In genomic region chr3:184691397-184692131, GRCh38 we compare ENCODE assay signal across 11 cellular contexts. TPM values are rescaled to one million over a fixed set of nuclear protein-coding genes. Genes with fewer than 3 reads are reported as not detected.
DNase-seq lines count a peak whose midpoint lies in the region; ATAC-seq, FAIRE-seq and TF ChIP-seq lines count a peak whose summit lies in the region.
"Had no signal": no experiment of that assay in that cellular context is flagged by ENCODE, and none has a peak within 500 bp of the region (broad histone marks: within the 10 kb centered on the region; RNA-seq: fewer than 3 reads in every experiment).

No MANE protein-coding gene starts in this region.

- no peaks in the 10 kb centered on the region for H3K36me3 Mint-ChIP-seq in astrocyte (ENCODE audit: low read depth, unreplicated experiment)

- ATAC-seq in GM18868 (IDR thresholded peaks at IDR 0.05; ENCODE audit: unreplicated experiment) (peak; percentile 58), HG03469 (IDR thresholded peaks at IDR 0.05; ENCODE audit: unreplicated experiment) (no peak)

- FAIRE-seq in astrocyte (lab: Jason Lieb, UNC) (no peak), GM12892 (lab: Jason Lieb, UNC) (no peak)
- FAIRE-seq: endometrium had no signal

- no peak overlapping the region for H3K27ac Mint-ChIP-seq in astrocyte (ENCODE audit: unreplicated experiment)

- no peaks in the 10 kb centered on the region for H4K20me1 ChIP-seq in astrocyte (ENCODE audit: insufficient read depth, low read length)

- no peak overlapping the region for H3K9ac ChIP-seq in astrocyte (ENCODE audit: low read length)
- no peak overlapping the region for H3K9ac ChIP-seq in skeletal muscle satellite cell (ENCODE audit: low read depth, low read length)

- no peaks in the 10 kb centered on the region for H3K9me3 Mint-ChIP-seq in astrocyte (ENCODE audit: unreplicated experiment)

- no peaks in the 10 kb centered on the region for H3K9me3 ChIP-seq in astrocyte (ENCODE audit: insufficient read depth, low read depth, low read length)
- H3K9me3 ChIP-seq in skeletal muscle satellite cell (replicated peaks; ENCODE audit: low read length) = no peaks in the 10 kb centered on the region

- H3K36me3 ChIP-seq in astrocyte (ENCODE audit: insufficient read depth, low read length) (no peaks in the 10 kb centered on the region), skeletal muscle satellite cell (ENCODE audit: insufficient read depth, low read length) (no peaks in the 10 kb centered on the region)

- no peak overlapping the region for H3K4me3 ChIP-seq in astrocyte (ENCODE audit: insufficient read depth, low read depth, low read length)
- no peak overlapping the region for H3K4me3 ChIP-seq in skeletal muscle satellite cell (ENCODE audit: low read length)

- peak overlapping the region; percentile 35 for H3K4me2 ChIP-seq in astrocyte (ENCODE audit: low read length)
- H3K4me2 ChIP-seq in skeletal muscle satellite cell (ENCODE audit: low read length) = peak overlapping the region; percentile 33

- no peak for DNase-seq in astrocyte (ENCODE audit: low read depth)
- no peak for DNase-seq in activated naive CD4-positive, alpha-beta T cell treated with Interleukin-2 at 50 U/mL for 16 hours
- DNase-seq in GM12892 (ENCODE audit: insufficient read length) = no peak
- no peak for DNase-seq in COR-L47 (lab: John Stamatoyannopoulos, UW)
- DNase-seq: DMS53, NCI-H1436 treated with DMSO at 0.1 percent for 48 hours had no signal

- no peak overlapping the region for H3K27ac ChIP-seq in astrocyte (ENCODE audit: low read depth, low read length)
- peak overlapping the region; percentile 67 for H3K27ac ChIP-seq in layer of hippocampus (ENCODE audit: low read depth, low read length)

- peaks cover 2% of the 10 kb centered on the region for H3K27me3 ChIP-seq in astrocyte (ENCODE audit: insufficient read depth, low read length)
- no peaks in the 10 kb centered on the region for H3K27me3 ChIP-seq in layer of hippocampus (ENCODE audit: control insufficient read depth, insufficient read depth, low read length)
- peaks cover 5% of the 10 kb centered on the region for H3K27me3 ChIP-seq in skeletal muscle satellite cell (ENCODE audit: control insufficient read depth, insufficient read depth, low read length)

- no peak for TF ChIP-seq CTCF in astrocyte (IDR thresholded peaks at IDR 0.05; ENCODE audit: insufficient read depth, low read depth, low read length)

- H2AFZ ChIP-seq in astrocyte (ENCODE audit: low read depth, low read length) = peak overlapping the region; percentile 50

- no peaks in the 10 kb centered on the region for H3K79me2 ChIP-seq in astrocyte (ENCODE audit: insufficient read depth, low read length)

- H3K4me1 ChIP-seq in astrocyte (ENCODE audit: insufficient read depth, low read length) = peaks cover 18% of the 10 kb centered on the region
- H3K4me1 ChIP-seq in skeletal muscle satellite cell (ENCODE audit: control insufficient read depth, insufficient read depth, low read length) = peaks cover 30% of the 10 kb centered on the region

- peaks cover 48% of the 10 kb centered on the region for H3K4me1 Mint-ChIP-seq in astrocyte (ENCODE audit: low read depth, unreplicated experiment)

- peaks cover 10% of the 10 kb centered on the region for H3K27me3 Mint-ChIP-seq in astrocyte (ENCODE audit: low read depth, unreplicated experiment)

- no peak for TF ChIP-seq POLR2A in GM12892 (IDR thresholded peaks at IDR 0.05; ENCODE audit: low read depth, low read length)

- H3K4me3 Mint-ChIP-seq in astrocyte (ENCODE audit: unreplicated experiment) = no peak overlapping the region

RNA-seq across cellular contexts. Expression of gene MAGEF1, which starts 20.3 kb away (rescaled TPM):
- total RNA-seq in astrocyte = 26.2 and 28.8 TPM in 2 replicates
- total RNA-seq in skeletal muscle satellite cell (2012; rRNA removed) = 10.7 and 11.7 TPM in 2 replicates
- 17.8 TPM for polyA plus RNA-seq in GM12892 (2012; ENCODE audit: missing spikeins)
